8 cellular contexts compared by ENCODE assay signal in genomic region chr12:92136883-92137582, GRCh38. TPM values are rescaled to one million over a fixed set of nuclear protein-coding genes. Genes with fewer than 3 reads are reported as not detected.
A peak's percentile ranks its signal among the peaks of the same experiment; 100 is the strongest.
DNase-seq lines count a peak whose midpoint lies in the region; ATAC-seq lines count a peak whose summit lies in the region.

No MANE protein-coding gene starts in this region.

- H3K9me3 ChIP-seq in iPS-18a (ENCODE audit: control insufficient read depth, low read depth, low read length) (no peaks in the 10 kb centered on the region), subcutaneous abdominal adipose tissue (ENCODE audit: control insufficient read depth in 5 of 5, low read length in 5 of 5) (no peaks in the 10 kb centered on the region)

- CTCF ChIA-PET in activated CD8-positive, alpha-beta T cell treated with anti-CD3 and anti-CD28 coated beads, Interleukin-2, amount 10 ng/mL, durations not matched to agents 7 days and 5 days (lab: Charles Lee) = interaction anchor here (0.8 to 3.1 kb wide), 21 partner anchors 9 to 755 kb away, joined by 3 to 17 read pairs (median 3); partner anchors contain the start of gene BTG1

- DNase-seq in AML-193 (lab: John Stamatoyannopoulos, UW) (peak; percentile 51 to 60), NCI-H1694 (lab: John Stamatoyannopoulos, UW) (no peak), NCI-H1092 (lab: John Stamatoyannopoulos, UW) (no peak), hippocampal formation (lab: John Stamatoyannopoulos, UW) (no peak)
- no peak for DNase-seq in activated CD8-positive, alpha-beta T cell treated with anti-CD3 and anti-CD28 coated beads, Interleukin-2, amount 10 ng/mL, durations not matched to agents 7 days and 5 days

- peaks cover 58% of the 10 kb centered on the region for H3K4me1 ChIP-seq in iPS-18a (ENCODE audit: control insufficient read depth, low read depth, low read length)
- peaks cover 14 to 96% (median 81%) of the 10 kb centered on the region in 5 donors for H3K4me1 ChIP-seq in subcutaneous abdominal adipose tissue (ENCODE audit: control insufficient read depth in 5 of 5, insufficient read depth in 5 of 5, low read length in 5 of 5)

- H3K9me3 Mint-ChIP-seq in activated CD8-positive, alpha-beta T cell treated with anti-CD3 and anti-CD28 coated beads, Interleukin-2, amount 10 ng/mL, durations not matched to agents 7 days and 5 days (ENCODE audit: insufficient read depth) = no peaks in the 10 kb centered on the region

- peaks cover 72% of the 10 kb centered on the region for H3K4me1 Mint-ChIP-seq in activated CD8-positive, alpha-beta T cell treated with anti-CD3 and anti-CD28 coated beads, Interleukin-2, amount 10 ng/mL, durations not matched to agents 7 days and 5 days (ENCODE audit: low read depth)

- no peaks in the 10 kb centered on the region for H3K27me3 Mint-ChIP-seq in activated CD8-positive, alpha-beta T cell treated with anti-CD3 and anti-CD28 coated beads, Interleukin-2, amount 10 ng/mL, durations not matched to agents 7 days and 5 days (ENCODE audit: low read depth)

- peak overlapping the region; percentile 100 for H3K4me3 Mint-ChIP-seq in activated CD8-positive, alpha-beta T cell treated with anti-CD3 and anti-CD28 coated beads, Interleukin-2, amount 10 ng/mL, durations not matched to agents 7 days and 5 days

- no peaks in the 10 kb centered on the region for H3K27me3 ChIP-seq in iPS-18a (ENCODE audit: control insufficient read depth, insufficient read depth, low read length)
- no peaks in the 10 kb centered on the region for H3K27me3 ChIP-seq in subcutaneous abdominal adipose tissue (ENCODE audit: control insufficient read depth in 5 of 5, insufficient read depth in 4 of 5, low read length in 5 of 5)

- H3K36me3 ChIP-seq in iPS-18a (ENCODE audit: control insufficient read depth, low read depth, low read length) (peaks cover 10% of the 10 kb centered on the region), subcutaneous abdominal adipose tissue (ENCODE audit: control insufficient read depth in 5 of 5, insufficient read depth in 5 of 5, low read length in 5 of 5) (peaks cover 0 to 13% (median 0%) of the 10 kb centered on the region in 5 donors)

- H3K36me3 Mint-ChIP-seq in activated CD8-positive, alpha-beta T cell treated with anti-CD3 and anti-CD28 coated beads, Interleukin-2, amount 10 ng/mL, durations not matched to agents 7 days and 5 days (ENCODE audit: low read depth) = peaks cover 64% of the 10 kb centered on the region

- H3K27ac Mint-ChIP-seq in activated CD8-positive, alpha-beta T cell treated with anti-CD3 and anti-CD28 coated beads, Interleukin-2, amount 10 ng/mL, durations not matched to agents 7 days and 5 days = peak overlapping the region; percentile 86

- H3K27ac ChIP-seq in iPS-18a (ENCODE audit: low read length) = peak overlapping the region; percentile 40
- peak overlapping the region; percentile 100 for H3K27ac ChIP-seq in subcutaneous abdominal adipose tissue (ENCODE audit: low read depth, low read length)

- H3K9ac ChIP-seq in iPS-18a (ENCODE audit: low read length) (peak overlapping the region; percentile 29), subcutaneous abdominal adipose tissue (ENCODE audit: low read length in 5 of 5) (peak overlapping the region in 4 of 5 donors; percentile 42 to 96 (median 57))

- ATAC-seq in HG03378 (IDR thresholded peaks at IDR 0.05; ENCODE audit: unreplicated experiment) = peak; percentile 19
- ATAC-seq in activated CD8-positive, alpha-beta T cell treated with anti-CD3 and anti-CD28 coated beads, Interleukin-2, amount 10 ng/mL, durations not matched to agents 7 days and 5 days = no peak

- H3K4me3 ChIP-seq in iPS-18a (ENCODE audit: low read length) = peak overlapping the region; percentile 28
- H3K4me3 ChIP-seq in subcutaneous abdominal adipose tissue (ENCODE audit: low read depth in 1 of 5, low read length in 5 of 5) = peak overlapping the region; percentile 47 to 99 (median 98)

- POLR2A ChIA-PET in activated CD8-positive, alpha-beta T cell treated with anti-CD3 and anti-CD28 coated beads, Interleukin-2, amount 10 ng/mL, durations not matched to agents 7 days and 5 days (lab: Charles Lee) = interaction anchor here (0.6 to 9.7 kb wide), 25 partner anchors 9 to 593 kb away, joined by 3 to 293 read pairs (median 4); partner anchors contain the start of gene BTG1

RNA-seq across cellular contexts. Expression of gene BTG1, which starts 8.6 kb away (rescaled TPM):
- 100 to 1,000 TPM; 113 to 118 TPM for total RNA-seq in activated CD8-positive, alpha-beta T cell treated with anti-CD3 and anti-CD28 coated beads, Interleukin-2, amount 10 ng/mL, durations not matched to agents 7 days and 5 days

Comparison
In these comparisons a context has a peak if more than half of its experiments do, and no peak if none do; other contexts are left out.
1. DNase-seq: peak in AML-193 (2 of 2); none in activated CD8-positive, alpha-beta T cell treated with anti-CD3 and anti-CD28 coated beads, Interleukin-2, amount 10 ng/mL, durations not matched to agents 7 days and 5 days (single experiment), NCI-H1694 (single experiment), NCI-H1092 (single experiment) and hippocampal formation (0 of 2).